In genomic region chr3:53842436-53843194, GRCh38 we compare ENCODE assay signal across 10 cellular contexts. TPM values are rescaled to one million over a fixed set of nuclear protein-coding genes. Genes with fewer than 3 reads are reported as not detected.
DNase-seq lines count a peak whose midpoint lies in the region; ATAC-seq and TF ChIP-seq lines count a peak whose summit lies in the region.
"Had no signal": no experiment of that assay in that cellular context is flagged by ENCODE, and none has a peak within 500 bp of the region (broad histone marks: within the 10 kb centered on the region; RNA-seq: fewer than 3 reads in every experiment).

No MANE protein-coding gene starts in this region.

- no peak for ATAC-seq in HG03442 (IDR thresholded peaks at IDR 0.05; ENCODE audit: unreplicated experiment)

- H3K4me3 ChIP-seq in astrocyte of the cerebellum (ENCODE audit: low read depth, low read length) (no peak overlapping the region), iPS-20b (ENCODE audit: low read length) (no peak overlapping the region; the same call in 1 of the 2 replicates)
- H3K4me3 ChIP-seq: ascending aorta had no signal

- peak in 2 of 3 experiments; percentile 3 to 18 for DNase-seq in NCI-H1417 (lab: John Stamatoyannopoulos, UW)
- DNase-seq in NCI-H1417 treated with DMSO at 0.1 percent for 48 hours (lab: John Stamatoyannopoulos, UW) = no peak
- no peak for DNase-seq in astrocyte of the cerebellum (ENCODE audit: low read depth)
- no peak for DNase-seq in OCI-M2 (lab: John Stamatoyannopoulos, UW; ENCODE audit: unreplicated experiment)
- DNase-seq in NCI-H524 treated with DMSO at 0.1 percent for 48 hours (lab: John Stamatoyannopoulos, UW) = no peak
- DNase-seq: RPMI8226 had no signal

- H3K27me3 ChIP-seq in iPS-20b (ENCODE audit: insufficient read depth, low read length) = peaks cover 13% of the 10 kb centered on the region
- H3K27me3 ChIP-seq: ascending aorta had no signal

- H3K36me3 ChIP-seq in iPS-20b (ENCODE audit: insufficient read depth, low read depth, low read length) = peaks cover 15% of the 10 kb centered on the region; the same call in 1 of the 2 replicates
- H3K36me3 ChIP-seq: ascending aorta had no signal

- peak; percentile 27 for TF ChIP-seq CTCF in astrocyte of the cerebellum (IDR thresholded peaks at IDR 0.05; ENCODE audit: low read depth, low read length, missing control alignments)

- H3K27ac ChIP-seq in iPS-20b (ENCODE audit: low read length) (no peak overlapping the region), temporal lobe (ENCODE audit: low read depth, low read length) (peak overlapping the region; percentile 90)
- H3K27ac ChIP-seq: ascending aorta had no signal

- in situ Hi-C loops in astrocyte of the cerebellum (cut with HindIII; ENCODE audit: low sequenced_read_pairs) = no loop called here

- H3K9me3 ChIP-seq in iPS-20b (ENCODE audit: insufficient read depth, low read depth, low read length) = no peaks in the 10 kb centered on the region
- H3K9me3 ChIP-seq: ascending aorta had no signal

- H3K4me1 ChIP-seq in iPS-20b (ENCODE audit: insufficient read depth, low read length) = peaks cover 18% of the 10 kb centered on the region; the same call in 1 of the 2 replicates

- H3K9ac ChIP-seq in iPS-20b (ENCODE audit: low read depth, low read length) = peak overlapping the region; percentile 32; the same call in 1 of the 2 replicates

RNA-seq across cellular contexts. Expression of gene CHDH, which starts 3.6 kb away (rescaled TPM):
- 1.2 TPM for total RNA-seq in temporal lobe

RNA-seq across cellular contexts. Expression of gene IL17RB, which starts 3.8 kb away (rescaled TPM):
- 2.2 TPM for total RNA-seq in temporal lobe
- total RNA-seq: ascending aorta had no signal

RNA-seq across cellular contexts. Expression of gene ACTR8, which starts 39.3 kb away (rescaled TPM):
- 55.6 TPM for total RNA-seq in temporal lobe

RNA-seq across cellular contexts. Expression of gene SELENOK, which starts 49.0 kb away (rescaled TPM):
- total RNA-seq in temporal lobe = 21.4 TPM

Comparison
In these comparisons a context has a peak if more than half of its experiments do, and no peak if none do; other contexts are left out.
1. DNase-seq: peak in NCI-H1417 (2 of 3); none in NCI-H1417 treated with DMSO at 0.1 percent for 48 hours (single experiment), astrocyte of the cerebellum (single experiment), OCI-M2 (single experiment) and NCI-H524 treated with DMSO at 0.1 percent for 48 hours (single experiment).